In the genomic region with DNA sequence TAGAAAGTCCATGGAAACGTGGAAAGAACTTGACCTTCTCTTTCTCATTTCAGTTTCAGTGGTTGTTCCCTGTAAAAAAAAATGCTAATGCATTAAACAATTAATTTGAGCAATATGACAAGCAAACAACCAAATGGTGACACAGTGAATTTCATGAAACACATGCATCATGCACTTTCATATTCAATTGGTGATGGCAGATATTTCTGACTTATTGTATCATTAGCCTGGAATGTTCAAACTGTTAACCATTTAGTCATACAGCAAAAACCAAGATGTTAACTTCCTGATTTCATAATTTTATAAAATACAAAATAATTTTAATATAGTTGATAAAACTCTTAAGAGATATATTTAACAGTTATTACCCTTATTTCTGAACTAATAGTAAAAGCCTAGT, we compare ENCODE assay signal across 18 cellular contexts.
A peak's percentile ranks its signal among the peaks of the same experiment; 100 is the strongest.
DNase-seq lines count a peak whose midpoint lies in the region; TF ChIP-seq lines count a peak whose summit lies in the region.
"Had no signal": no experiment of that assay in that cellular context is flagged by ENCODE, and none has a peak within 500 bp of the region (broad histone marks: within the 10 kb centered on the region; RNA-seq: fewer than 3 reads in every experiment).

No MANE protein-coding gene starts in this region.

- no peak overlapping the region for H3K27ac ChIP-seq in esophagus muscularis mucosa (replicated peaks in 1 of 4)
- H3K27ac ChIP-seq: SJCRH30 had no signal

- H3K27me3 ChIP-seq in esophagus muscularis mucosa: no peaks in the 10 kb centered on the region
- H3K27me3 ChIP-seq: SJCRH30 had no signal

- H3K4me1 ChIP-seq in esophagus muscularis mucosa: no peaks in the 10 kb centered on the region
- H3K4me1 ChIP-seq: SJCRH30 had no signal

- H3K27me3 Mint-ChIP-seq in endothelial cell (ENCODE audit: unreplicated experiment): no peaks in the 10 kb centered on the region
- H3K27me3 Mint-ChIP-seq: B cell had no signal

- no peak overlapping the region for H3K4me3 Mint-ChIP-seq in endothelial cell (ENCODE audit: unreplicated experiment)
- H3K4me3 Mint-ChIP-seq: B cell had no signal

- TF ChIP-seq EP300 in esophagus muscularis mucosa (IDR thresholded peaks at IDR 0.05): no peak

- intact Hi-C loops in esophagus muscularis mucosa (cut with DNase I): no loop called here

- H3K9me3 Mint-ChIP-seq in endothelial cell (ENCODE audit: unreplicated experiment): no peaks in the 10 kb centered on the region

- TF ChIP-seq CTCF in epithelial cell of esophagus (IDR thresholded peaks at IDR 0.05; ENCODE audit: insufficient read depth, low read depth, low read length, missing control alignments) (no peak), fibroblast of pulmonary artery (IDR thresholded peaks at IDR 0.05; ENCODE audit: low read length, missing control alignments) (no peak), endothelial cell (IDR thresholded peaks at IDR 0.05; ENCODE audit: unreplicated experiment) (no peak), esophagus muscularis mucosa (IDR thresholded peaks at IDR 0.05) (no peak)

- H3K4me1 Mint-ChIP-seq in endothelial cell (ENCODE audit: unreplicated experiment): peaks cover 6% of the 10 kb centered on the region
- H3K4me1 Mint-ChIP-seq: B cell had no signal

- DNase-seq in EH (ENCODE audit: low read depth) (peak; percentile 3), HS-5 (ENCODE audit: low read depth) (peak; percentile 22), epithelial cell of esophagus (ENCODE audit: low read depth) (peak; percentile 73), fibroblast of pulmonary artery (ENCODE audit: low read depth) (peak; percentile 25), NCI-H2171 (lab: John Stamatoyannopoulos, UW) (no peak), endothelial cell (ENCODE audit: low spot score) (no peak), esophagus muscularis mucosa (ENCODE audit: extremely low spot score) (no peak)
- no peak for DNase-seq in activated CD4-positive, alpha-beta T cell treated with anti-CD3 and anti-CD28 coated beads, Interleukin-2, amount 50 U/mL, for 48 hours
- DNase-seq: H7, KBM-7, NCI-H1105 treated with DMSO at 0.1 percent for 48 hours, NCI-H2029 treated with DMSO at 0.1 percent for 48 hours, NCI-H345, NCI-H524 treated with DMSO at 0.1 percent for 48 hours, NCI-H82, SJCRH30 had no signal

- no peaks in the 10 kb centered on the region for H3K36me3 Mint-ChIP-seq in endothelial cell (ENCODE audit: low read depth, unreplicated experiment)

- H3K4me3 ChIP-seq in epithelial cell of esophagus (ENCODE audit: low read length) (no peak overlapping the region), fibroblast of pulmonary artery (replicated peaks; ENCODE audit: low read depth, low read length) (no peak overlapping the region), esophagus muscularis mucosa (no peak overlapping the region)
- H3K4me3 ChIP-seq: GM12878, SJCRH30 had no signal

- TF ChIP-seq POLR2A in esophagus muscularis mucosa (IDR thresholded peaks at IDR 0.05; ENCODE audit: low read depth): no peak

- no peaks in the 10 kb centered on the region for H3K9me3 ChIP-seq in esophagus muscularis mucosa
- H3K9me3 ChIP-seq: SJCRH30 had no signal

- WGBS in esophagus muscularis mucosa: 72% methylated on average over 1 of the region's 1 CpG

- H3K27ac Mint-ChIP-seq in endothelial cell (ENCODE audit: unreplicated experiment): no peak overlapping the region
- H3K27ac Mint-ChIP-seq: B cell had no signal

- no peaks in the 10 kb centered on the region for H3K36me3 ChIP-seq in esophagus muscularis mucosa
- H3K36me3 ChIP-seq: SJCRH30 had no signal

Comparison
In these comparisons a context has a peak if more than half of its experiments do, and no peak if none do; other contexts are left out.
1. DNase-seq: peak in EH (single experiment), HS-5 (single experiment), epithelial cell of esophagus (single experiment) and fibroblast of pulmonary artery (single experiment); none in NCI-H2171 (single experiment), endothelial cell (single experiment), activated CD4-positive, alpha-beta T cell treated with anti-CD3 and anti-CD28 coated beads, Interleukin-2, amount 50 U/mL, for 48 hours (0 of 2) and esophagus muscularis mucosa (single experiment).